In genomic region chr6:109878291-109878690, GRCh38 we compare ENCODE assay signal across 17 cellular contexts.
DNase-seq lines count a peak whose midpoint lies in the region; ATAC-seq and TF ChIP-seq lines count a peak whose summit lies in the region.
"Had no signal": no experiment of that assay in that cellular context is flagged by ENCODE, and none has a peak within 500 bp of the region (broad histone marks: within the 10 kb centered on the region; RNA-seq: fewer than 3 reads in every experiment).

No MANE protein-coding gene starts in this region.

- TF ChIP-seq POLR2A in gastroesophageal sphincter (IDR thresholded peaks at IDR 0.05) = no peak

- no peaks in the 10 kb centered on the region for H3K4me1 ChIP-seq in gastroesophageal sphincter
- peaks cover 0 to 10% (median 0%) of the 10 kb centered on the region in 9 donors for H3K4me1 ChIP-seq in heart right ventricle
- H3K4me1 ChIP-seq: BE2C, HAP-1 had no signal

- DNase-seq in nephron progenitor cell = no peak
- no peak for DNase-seq in heart right ventricle
- DNase-seq: BE2C; CD4-positive, alpha-beta T cell; KBM-7; NCI-H1436; NCI-H2171 treated with DMSO at 0.1 percent for 48 hours; NCI-H446 treated with DMSO at 0.1 percent for 48 hours; NCI-H82 had no signal

- intact Hi-C loops in heart right ventricle (cut with DNase I) = no loop called here

- H3K4me3 ChIP-seq in gastroesophageal sphincter = no peak overlapping the region
- H3K4me3 ChIP-seq in heart right ventricle = no peak overlapping the region
- H3K4me3 ChIP-seq: HAP-1 had no signal

- 86 to 96% methylated on average over 3 of the region's 3 CpGs for WGBS in gastroesophageal sphincter (ENCODE audit: low coverage in 1 of 2), 2 donors
- 63 to 95% methylated on average over 3 of the region's 3 CpGs for WGBS in heart right ventricle, 2 donors

- H3K36me3 ChIP-seq in gastroesophageal sphincter (no peaks in the 10 kb centered on the region), heart right ventricle (no peaks in the 10 kb centered on the region)
- H3K36me3 ChIP-seq: BE2C, HAP-1 had no signal

- H3K27me3 ChIP-seq in gastroesophageal sphincter (peaks cover 4% of the 10 kb centered on the region), heart right ventricle (no peaks in the 10 kb centered on the region)
- H3K27me3 ChIP-seq: BE2C had no signal

- H3K4me3 Mint-ChIP-seq in nephron progenitor cell = no peak overlapping the region
- H3K4me3 Mint-ChIP-seq: CD4-positive, alpha-beta T cell had no signal

- H3K9me3 ChIP-seq in gastroesophageal sphincter = no peaks in the 10 kb centered on the region
- peaks cover 0 to 10% (median 0%) of the 10 kb centered on the region in 11 donors for H3K9me3 ChIP-seq in heart right ventricle
- H3K9me3 ChIP-seq: BE2C, HAP-1 had no signal

- peak overlapping the region; percentile 86 for H3K27ac Mint-ChIP-seq in nephron progenitor cell
- H3K27ac Mint-ChIP-seq: CD4-positive, alpha-beta T cell had no signal

- no peaks in the 10 kb centered on the region for H3K27me3 Mint-ChIP-seq in nephron progenitor cell (ENCODE audit: low read depth, poor library complexity)

- no peak for TF ChIP-seq EP300 in gastroesophageal sphincter (IDR thresholded peaks at IDR 0.05)

- ATAC-seq in esophagus mucosa (peak; percentile 76), gastroesophageal sphincter (no peak), HG02981 (IDR thresholded peaks at IDR 0.05; ENCODE audit: unreplicated experiment) (no peak), GM18498 (IDR thresholded peaks at IDR 0.05; ENCODE audit: unreplicated experiment) (no peak), heart right ventricle (no peak)
- ATAC-seq: Panc1, Right ventricle myocardium inferior had no signal

- peaks cover 36% of the 10 kb centered on the region for H3K9me3 Mint-ChIP-seq in nephron progenitor cell

- TF ChIP-seq CTCF in VCaP (conservative IDR thresholded peaks at IDR 0.05) = no peak
- TF ChIP-seq CTCF in nephron progenitor cell (IDR thresholded peaks at IDR 0.05) = no peak
- TF ChIP-seq CTCF in gastroesophageal sphincter (IDR thresholded peaks at IDR 0.05) = no peak
- TF ChIP-seq CTCF in heart right ventricle (IDR thresholded peaks at IDR 0.05) = no peak

- H3K27ac ChIP-seq in VCaP (peak overlapping the region; percentile 19), gastroesophageal sphincter (no peak overlapping the region), heart right ventricle (no peak overlapping the region)

- no peaks in the 10 kb centered on the region for H3K36me3 Mint-ChIP-seq in nephron progenitor cell (ENCODE audit: low read depth)

- peaks cover 38% of the 10 kb centered on the region for H3K4me1 Mint-ChIP-seq in nephron progenitor cell
